19 cellular contexts compared by ENCODE assay signal in the genomic region with DNA sequence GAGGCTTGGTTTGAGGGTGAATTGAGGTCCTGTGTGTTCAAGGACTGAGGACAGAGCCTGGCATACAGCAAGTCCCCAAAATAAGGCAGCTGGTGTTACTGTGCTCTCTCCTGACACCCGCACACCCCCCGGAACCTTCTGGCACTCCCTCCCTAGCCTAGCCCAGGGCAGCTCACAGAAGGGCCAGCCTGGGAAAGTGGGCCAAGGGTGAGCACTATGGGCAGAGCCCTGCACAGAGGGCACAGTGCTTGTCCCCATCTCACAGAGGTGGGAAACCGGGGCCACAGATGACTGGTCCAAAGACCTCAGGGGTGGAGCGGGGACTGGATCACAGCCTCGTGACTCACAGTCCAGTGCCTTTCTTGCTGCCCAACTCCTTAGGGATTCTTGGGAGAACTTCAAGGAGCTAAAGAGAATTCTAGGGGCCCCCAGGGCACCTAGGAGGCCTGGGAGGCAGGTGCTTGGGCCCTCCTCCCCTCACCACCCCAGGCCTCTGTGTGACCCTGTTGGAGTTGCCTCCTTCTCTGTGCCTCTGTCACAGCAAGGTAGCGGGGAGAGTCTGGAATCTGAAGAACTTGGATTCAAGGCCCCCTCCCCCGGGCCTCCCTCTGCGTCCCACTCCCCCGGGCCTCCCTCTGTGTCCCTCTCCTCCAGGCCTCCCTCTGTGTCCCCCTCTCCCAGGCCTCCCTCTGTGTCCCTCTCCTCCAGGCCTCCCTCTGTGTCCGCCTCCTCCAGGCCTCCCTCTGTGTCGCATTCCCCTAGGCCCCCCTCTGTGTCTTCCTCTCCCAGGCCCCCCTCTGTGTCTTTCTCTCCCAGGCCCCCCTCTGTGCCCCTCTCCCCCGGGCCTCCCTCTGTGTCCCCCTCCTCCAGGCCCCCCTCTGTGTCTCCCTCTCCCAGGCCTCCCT.
"Had no signal": no experiment of that assay in that cellular context is flagged by ENCODE, and none has a peak within 500 bp of the region (broad histone marks: within the 10 kb centered on the region; RNA-seq: fewer than 3 reads in every experiment).

No MANE protein-coding gene starts in this region.

- H3K36me3 ChIP-seq: neural progenitor cell, ovary, tibial nerve had no signal

- H3K36me3 Mint-ChIP-seq: activated CD4-positive, alpha-beta memory T cell treated with anti-CD3 and anti-CD28 coated beads for 36 hours; activated naive CD8-positive, alpha-beta T cell treated with anti-CD3 and anti-CD28 coated beads for 36 hours; naive thymus-derived CD4-positive, alpha-beta T cell; neural progenitor cell; T-cell had no signal

- H3K9ac ChIP-seq: neural progenitor cell had no signal

- H3K4me1 ChIP-seq: neural progenitor cell, tibial nerve had no signal

- H3K9me3 ChIP-seq: ovary had no signal

- H3K4me3 ChIP-seq: coronary artery, neural progenitor cell, ovary, tibial nerve had no signal

- ATAC-seq: naive thymus-derived CD4-positive, alpha-beta T cell; sciatic nerve; T-cell had no signal

- H3K27me3 ChIP-seq: neural progenitor cell, ovary had no signal

- FAIRE-seq: frontal cortex, urothelium cell line had no signal

- DNase-seq: activated B cell treated with CpG ODN at 0.5 μM for 24 hours; activated CD4-positive, alpha-beta memory T cell treated with anti-CD3 and anti-CD28 coated beads for 36 hours; activated CD4-positive, alpha-beta T cell treated with anti-CD3 and anti-CD28 coated beads for 4 hours; activated naive CD4-positive, alpha-beta T cell; activated naive CD8-positive, alpha-beta T cell treated with anti-CD3 and anti-CD28 coated beads for 36 hours; caudate nucleus; mesenchymal stem cell; naive thymus-derived CD4-positive, alpha-beta T cell; ovary; stimulated activated naive CD4-positive, alpha-beta T cell; substantia nigra; T-cell had no signal

- H3K27ac Mint-ChIP-seq: activated B cell treated with CpG ODN at 0.5 μM for 24 hours; activated CD4-positive, alpha-beta memory T cell treated with anti-CD3 and anti-CD28 coated beads for 36 hours; activated naive CD8-positive, alpha-beta T cell treated with anti-CD3 and anti-CD28 coated beads for 36 hours; brain; naive thymus-derived CD4-positive, alpha-beta T cell; neural progenitor cell; T-cell had no signal

- H3K27ac ChIP-seq: coronary artery, neural progenitor cell, ovary, tibial nerve had no signal

- H2AFZ ChIP-seq: neural progenitor cell had no signal

- H3K4me2 ChIP-seq: neural progenitor cell had no signal

- H3K4me3 Mint-ChIP-seq: activated B cell treated with CpG ODN at 0.5 μM for 24 hours; activated CD4-positive, alpha-beta memory T cell treated with anti-CD3 and anti-CD28 coated beads for 36 hours; activated naive CD8-positive, alpha-beta T cell treated with anti-CD3 and anti-CD28 coated beads for 36 hours; brain; naive thymus-derived CD4-positive, alpha-beta T cell; neural progenitor cell; T-cell had no signal

- H3K4me1 Mint-ChIP-seq: activated B cell treated with CpG ODN at 0.5 μM for 24 hours; activated naive CD8-positive, alpha-beta T cell treated with anti-CD3 and anti-CD28 coated beads for 36 hours; brain; naive thymus-derived CD4-positive, alpha-beta T cell; neural progenitor cell; T-cell had no signal
